Comparison of ENCODE assay signal across 13 cellular contexts in the genomic region with DNA sequence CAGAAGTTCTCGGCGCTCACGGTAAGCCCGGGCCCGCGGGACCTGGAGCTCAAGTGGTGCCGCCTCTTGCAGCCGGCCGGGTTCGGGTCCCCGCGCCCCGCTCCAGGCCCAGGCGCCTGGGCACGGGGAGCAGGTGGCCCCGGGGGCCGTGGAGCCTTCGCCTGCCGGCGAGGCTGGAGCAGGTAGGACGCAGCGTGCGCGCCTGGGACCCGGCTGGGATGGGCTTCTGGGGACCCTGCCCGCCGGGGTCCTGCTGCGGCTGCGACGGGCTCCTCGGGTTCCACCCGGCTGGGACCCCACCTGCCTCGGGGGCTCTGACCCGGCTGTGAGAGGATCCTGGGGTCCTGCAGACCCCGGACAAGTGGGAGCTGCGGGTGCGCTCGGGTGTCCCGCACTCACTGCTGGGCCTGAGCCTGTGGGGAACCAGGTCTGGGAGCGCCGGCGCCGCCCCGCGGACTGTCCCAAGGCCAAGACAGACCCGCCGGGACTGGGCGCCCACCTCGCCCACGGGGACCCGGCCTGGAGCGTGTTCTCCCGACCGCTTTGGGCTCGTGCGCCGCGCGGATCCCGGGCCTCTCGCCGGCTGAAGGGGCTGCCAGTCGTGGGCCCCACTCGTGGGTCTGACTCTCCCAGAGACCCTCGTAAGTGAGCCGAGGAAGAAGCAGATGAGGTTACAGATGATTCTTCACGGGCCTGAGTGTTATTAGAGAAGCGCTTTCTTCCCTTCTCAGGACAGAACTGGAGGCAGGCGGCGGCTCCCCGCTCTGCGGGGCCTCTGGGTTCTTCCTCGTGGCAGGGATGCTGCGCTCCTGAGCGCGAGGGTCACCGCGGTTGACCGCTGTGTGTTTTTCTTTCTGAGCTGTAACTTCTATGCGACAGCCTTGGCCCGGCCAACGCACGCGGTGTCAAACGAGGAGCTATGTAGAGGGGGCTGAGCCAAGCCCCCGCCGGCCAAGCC. TPM values are rescaled to one million over a fixed set of nuclear protein-coding genes. Genes with fewer than 3 reads are reported as not detected.
DNase-seq lines count a peak whose midpoint lies in the region; TF ChIP-seq lines count a peak whose summit lies in the region.
"Had no signal": no experiment of that assay in that cellular context is flagged by ENCODE, and none has a peak within 500 bp of the region (broad histone marks: within the 10 kb centered on the region; RNA-seq: fewer than 3 reads in every experiment).

No MANE protein-coding gene starts in this region.

- no peak overlapping the region for H3K9ac ChIP-seq in HUES48 (ENCODE audit: low read depth, low read length)

- no peak overlapping the region for H3K27ac ChIP-seq in HUES48 (ENCODE audit: low read depth, low read length)
- no peak overlapping the region for H3K27ac ChIP-seq in ectodermal cell (ENCODE audit: insufficient read depth, low read depth, low read length, poor library complexity, severe bottlenecking)
- no peak overlapping the region for H3K27ac ChIP-seq in spleen
- H3K27ac ChIP-seq in effector memory CD4-positive, alpha-beta T cell (ENCODE audit: insufficient read depth, low read length, poor library complexity, severe bottlenecking), result no peak overlapping the region

- DNase-seq in lower leg skin (ENCODE audit: low spot score in 2 of 2) (peak in 1 of 2 donors; percentile 85), spleen (no peak), NCI-H128 (lab: John Stamatoyannopoulos, UW; ENCODE audit: unreplicated experiment) (no peak), H4 (ENCODE audit: low spot score) (no peak), DMS114 treated with DMSO at 0.1 percent for 48 hours (lab: John Stamatoyannopoulos, UW; ENCODE audit: unreplicated experiment) (no peak)
- DNase-seq in effector memory CD4-positive, alpha-beta T cell, result no peak
- DNase-seq: effector CD8-positive, alpha-beta T cell; IMR-90; NCI-H82 had no signal

- H3K27me3 ChIP-seq in HUES48 (ENCODE audit: control insufficient read depth, insufficient read depth, low read length), result peaks cover 50% of the 10 kb centered on the region
- peaks cover 59% of the 10 kb centered on the region for H3K27me3 ChIP-seq in ectodermal cell (ENCODE audit: control insufficient read depth, insufficient read depth, low read length, poor library complexity, severe bottlenecking)
- peaks cover 2 to 79% (median 26%) of the 10 kb centered on the region in 7 donors for H3K27me3 ChIP-seq in spleen (replicated peaks in 1 of 7)
- peaks cover 16% of the 10 kb centered on the region for H3K27me3 ChIP-seq in effector memory CD4-positive, alpha-beta T cell (replicated peaks; ENCODE audit: control insufficient read depth, insufficient read depth, low read length, poor library complexity, severe bottlenecking)

- no peak for TF ChIP-seq POLR2A in lower leg skin (IDR thresholded peaks at IDR 0.05)
- TF ChIP-seq POLR2A in spleen (IDR thresholded peaks at IDR 0.05), result no peak

- TF ChIP-seq CTCF in lower leg skin (IDR thresholded peaks at IDR 0.05) (no peak), spleen (IDR thresholded peaks at IDR 0.05 in 8 of 11, conservative IDR thresholded peaks at IDR 0.05 in 3 of 11) (no peak)

- no peaks in the 10 kb centered on the region for H3K9me3 ChIP-seq in HUES48 (ENCODE audit: control insufficient read depth, insufficient read depth, low read length)
- no peaks in the 10 kb centered on the region for H3K9me3 ChIP-seq in ectodermal cell (ENCODE audit: control insufficient read depth, low read length)
- no peaks in the 10 kb centered on the region for H3K9me3 ChIP-seq in spleen
- H3K9me3 ChIP-seq in effector memory CD4-positive, alpha-beta T cell (ENCODE audit: control insufficient read depth, low read length), result no peaks in the 10 kb centered on the region

- H3K4me1 ChIP-seq in HUES48 (ENCODE audit: control insufficient read depth, insufficient read depth, low read length) (peaks cover 45% of the 10 kb centered on the region), ectodermal cell (ENCODE audit: control insufficient read depth, insufficient read depth, low read length) (peaks cover 17% of the 10 kb centered on the region), spleen (peaks cover 0 to 21% (median 10%) of the 10 kb centered on the region in 6 donors)
- no peaks in the 10 kb centered on the region for H3K4me1 ChIP-seq in effector memory CD4-positive, alpha-beta T cell (ENCODE audit: control insufficient read depth, insufficient read depth, low read length, poor library complexity, severe bottlenecking)

- no peaks in the 10 kb centered on the region for H3K36me3 ChIP-seq in HUES48 (ENCODE audit: control insufficient read depth, insufficient read depth, low read length)
- no peaks in the 10 kb centered on the region for H3K36me3 ChIP-seq in ectodermal cell (ENCODE audit: control insufficient read depth, insufficient read depth, low read length)
- no peaks in the 10 kb centered on the region for H3K36me3 ChIP-seq in spleen
- H3K36me3 ChIP-seq in effector memory CD4-positive, alpha-beta T cell (ENCODE audit: control insufficient read depth, insufficient read depth, low read length), result no peaks in the 10 kb centered on the region

- WGBS in ectodermal cell, 2 experiments, result 1 to 2% methylated on average over 87 of the region's 87 CpGs
- 0 to 11% methylated on average over 1 to 30 of the region's 87 CpGs for WGBS in lower leg skin, 2 donors
- WGBS in spleen, 5 donors, result 6 to 23% (median 7%) methylated on average over 7 to 87 of the region's 87 CpGs

- intact Hi-C loops in lower leg skin (cut with DNase I; ENCODE audit: low total_unique reads), result no loop called here
- intact Hi-C loops in spleen (cut with DNase I; ENCODE audit: low total_unique reads), result no loop called here

- H3K4me3 ChIP-seq in HUES48 (ENCODE audit: low read depth, low read length), result peak overlapping the region; percentile 67
- peak overlapping the region; percentile 36 for H3K4me3 ChIP-seq in ectodermal cell (ENCODE audit: insufficient read depth, low read depth, low read length)
- H3K4me3 ChIP-seq in lower leg skin (ENCODE audit: low read depth, poor library complexity, severe bottlenecking), result peak overlapping the region; percentile 32
- peak overlapping the region in 7 of 8 donors; percentile 1 to 55 (median 16) for H3K4me3 ChIP-seq in spleen
- H3K4me3 ChIP-seq in effector memory CD4-positive, alpha-beta T cell (ENCODE audit: insufficient read depth, low read depth, low read length, poor library complexity, severe bottlenecking), result no peak overlapping the region

RNA-seq across cellular contexts. Expression of a gene that starts 0.7 kb away (rescaled TPM):
- 1.5 TPM for polyA plus RNA-seq in ectodermal cell (2013, experiment 1 of 4)
- polyA plus RNA-seq in ectodermal cell (2013, experiment 2 of 4), result 0.59 TPM
- 1.1 TPM for polyA plus RNA-seq in ectodermal cell (2013, experiment 3 of 4)
- polyA plus RNA-seq in ectodermal cell (2013, experiment 4 of 4), result 1.6 TPM
- 10 to 100 TPM; 12.5 to 26.1 (median 13.0) TPM for total RNA-seq in lower leg skin
- total RNA-seq in spleen, result 1 to 10 TPM in 6 of 7 donors, under 1 TPM in 1; 0.94 to 3.1 (median 1.7) TPM
- 1 to 10 TPM; 1.8 to 7.6 (median 4.5) TPM for polyA plus RNA-seq in spleen
- 0.08 and 0.66 TPM in 2 replicates for total RNA-seq in H4 (2014; rRNA removed; shearing (Covaris generic))
- total RNA-seq: activated T-helper 2 cell treated with anti-CD3 and anti-CD28 coated beads, Interferon-gamma antibody, Interleukin-2, Interleukin-4, amounts not matched to agents 10 μg/mL and 5 μg/mL and 100 μg/mL, durations not matched to agents 14 hours and 24 hours and 36 hours; IMR-90; myocyte had no signal
- polyA plus RNA-seq: IMR-90 had no signal
